In the genomic region with DNA sequence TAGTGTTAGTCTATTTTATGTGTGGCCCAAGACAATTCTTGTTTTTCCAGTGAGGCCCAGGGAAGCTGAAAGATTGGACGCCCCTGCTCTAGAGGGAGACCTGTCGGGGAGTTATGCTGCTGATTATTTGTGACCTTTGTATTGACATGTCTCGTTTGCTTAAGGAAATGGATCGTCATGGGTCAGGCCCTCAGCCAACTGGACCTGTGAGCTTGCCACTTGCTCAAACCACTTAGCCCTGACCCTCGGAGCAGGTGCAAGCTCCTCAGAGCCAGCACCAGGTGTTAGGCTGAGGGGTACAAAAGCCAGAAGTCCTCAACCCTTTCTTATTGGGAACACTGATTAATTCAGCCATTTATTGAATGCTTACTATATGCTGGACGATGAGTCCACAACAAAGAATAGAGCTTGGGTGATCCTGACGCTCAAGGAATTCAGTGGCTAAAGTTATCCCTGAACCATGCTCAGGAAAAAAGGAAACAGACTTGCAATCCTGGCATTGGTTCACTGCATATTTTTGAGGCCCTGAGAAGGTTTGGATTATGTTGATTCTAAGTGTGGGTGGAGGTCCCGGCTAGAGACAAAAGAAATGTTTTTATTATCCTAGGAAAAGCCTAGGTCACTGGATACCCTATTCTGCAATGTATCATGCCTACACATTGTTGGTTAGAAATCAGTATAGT, we compare ENCODE assay signal across 18 cellular contexts. TPM values are rescaled to one million over a fixed set of nuclear protein-coding genes. Genes with fewer than 3 reads are reported as not detected.
DNase-seq lines count a peak whose midpoint lies in the region; ATAC-seq and TF ChIP-seq lines count a peak whose summit lies in the region.
"Had no signal": no experiment of that assay in that cellular context is flagged by ENCODE, and none has a peak within 500 bp of the region (broad histone marks: within the 10 kb centered on the region; RNA-seq: fewer than 3 reads in every experiment).

No MANE protein-coding gene starts in this region.

- DNase-seq in right atrium auricular region (ENCODE audit: low spot score) (no peak), cardiac septum (ENCODE audit: low spot score) (no peak), dorsolateral prefrontal cortex (no peak), prostate gland (ENCODE audit: low spot score) (no peak), PC-9 (no peak)
- DNase-seq in stimulated activated naive CD4-positive, alpha-beta T cell (lab: John Stamatoyannopoulos, UW), result no peak
- DNase-seq: ACHN; activated CD4-positive, CD25-positive, alpha-beta regulatory T cell treated with anti-CD3 and anti-CD28 coated beads, Interleukin-2, amount 50 U/mL, for 72 hours; activated naive CD4-positive, alpha-beta T cell treated with Interleukin-2 at 50 U/mL for 16 hours; CD4-positive, alpha-beta T cell; NCI-H1694 treated with DMSO at 0.1 percent for 48 hours; NCI-H82; stimulated activated CD4-positive, alpha-beta T cell treated with anti-CD3 and anti-CD28 coated beads, Interleukin-2, amount 100 ng/mL, for 48 hours; testis had no signal

- no peaks in the 10 kb centered on the region for H3K27me3 ChIP-seq in right atrium auricular region
- no peaks in the 10 kb centered on the region for H3K27me3 ChIP-seq in dorsolateral prefrontal cortex
- H3K27me3 ChIP-seq in prostate gland (replicated peaks; ENCODE audit: insufficient read depth), result no peaks in the 10 kb centered on the region
- H3K27me3 ChIP-seq in PC-9 (ENCODE audit: insufficient read depth, low read depth), result no peaks in the 10 kb centered on the region
- H3K27me3 ChIP-seq: right lobe of liver, testis had no signal

- no peaks in the 10 kb centered on the region for H3K9me2 ChIP-seq in PC-9 (ENCODE audit: insufficient read depth)

- intact Hi-C loops in cardiac septum (cut with DNase I) (no loop called here), dorsolateral prefrontal cortex (cut with DNase I) (no loop called here), prostate gland (cut with DNase I) (loop anchor here (10.0 kb wide), 1 partner anchor 451 kb away; no protein-coding TSS in a partner anchor), PC-9 (cut with micrococcal nuclease; ENCODE audit: unreplicated experiment) (loop anchor here (5.0 kb wide), 1 partner anchor 223 kb away; no protein-coding TSS in a partner anchor)

- ATAC-seq in HG02884 (IDR thresholded peaks at IDR 0.05; ENCODE audit: unreplicated experiment), result no peak
- no peak for ATAC-seq in GM18861 (IDR thresholded peaks at IDR 0.05; ENCODE audit: unreplicated experiment)
- ATAC-seq: GM23338 had no signal

- H3K4me3 ChIP-seq in right atrium auricular region (no peak overlapping the region), dorsolateral prefrontal cortex (no peak overlapping the region), prostate gland (no peak overlapping the region), PC-9 (no peak overlapping the region)
- H3K4me3 ChIP-seq: GM23338, right lobe of liver, testis had no signal

- no peak for TF ChIP-seq POLR2A in prostate gland (IDR thresholded peaks at IDR 0.05)

- WGBS in prostate gland, result 63% methylated on average over 8 of the region's 8 CpGs

- no TSS peak for BruUV-seq in PC-9 (replicated peaks; lab: Mats Ljungman, UMichigan)

- CTCF ChIA-PET in PC-9 (lab: Charles Lee), result no interaction called here

- no peaks in the 10 kb centered on the region for H4K20me1 ChIP-seq in PC-9 (ENCODE audit: insufficient read depth)

- no peaks in the 10 kb centered on the region for H3K36me3 ChIP-seq in right atrium auricular region
- H3K36me3 ChIP-seq in prostate gland, result no peaks in the 10 kb centered on the region
- peaks cover 18% of the 10 kb centered on the region; the same call in 1 of the 2 replicates for H3K36me3 ChIP-seq in PC-9 (ENCODE audit: low read depth)
- H3K36me3 ChIP-seq: right lobe of liver had no signal

- H2AFZ ChIP-seq in PC-9, result no peak overlapping the region
- H2AFZ ChIP-seq: GM23338 had no signal

- H3K4me1 ChIP-seq in right atrium auricular region, result peaks cover 0 to 19% of the 10 kb centered on the region in 2 donors
- H3K4me1 ChIP-seq in prostate gland (replicated peaks), result no peaks in the 10 kb centered on the region
- no peaks in the 10 kb centered on the region for H3K4me1 ChIP-seq in PC-9 (replicated peaks; ENCODE audit: insufficient read depth)
- H3K4me1 ChIP-seq: right lobe of liver, testis had no signal

- H3K4me2 ChIP-seq in PC-9, result no peak overlapping the region
- H3K4me2 ChIP-seq: GM23338 had no signal

- H3K9me3 ChIP-seq in right atrium auricular region (no peaks in the 10 kb centered on the region), prostate gland (no peaks in the 10 kb centered on the region), PC-9 (ENCODE audit: insufficient read depth, low read depth) (no peaks in the 10 kb centered on the region)
- H3K9me3 ChIP-seq: right lobe of liver, testis had no signal

- POLR2A ChIA-PET in PC-9 (lab: Charles Lee; ENCODE audit: unreplicated experiment), result interaction anchor here (0.6 to 0.7 kb wide), 2 partner anchors 8 to 56 kb away, joined by 3 to 4 read pairs; no protein-coding TSS in a partner anchor

- peak overlapping the region; percentile 44 to 54 for H3K27ac ChIP-seq in right atrium auricular region
- H3K27ac ChIP-seq in dorsolateral prefrontal cortex, result peak overlapping the region in 38 of 59 donors; percentile 5 to 73 (median 38)
- H3K27ac ChIP-seq in prostate gland, result peak overlapping the region; percentile 8 to 20
- H3K27ac ChIP-seq in PC-9, result no peak overlapping the region
- H3K27ac ChIP-seq: right lobe of liver, testis had no signal

- H3F3A ChIP-seq in PC-9 (ENCODE audit: insufficient read depth, low read depth), result peaks cover 6% of the 10 kb centered on the region; the same call in 1 of the 2 replicates

- H3K79me2 ChIP-seq in PC-9 (ENCODE audit: low read depth), result peaks cover 72% of the 10 kb centered on the region

- no peak for TF ChIP-seq CTCF in right atrium auricular region (IDR thresholded peaks at IDR 0.05)
- TF ChIP-seq CTCF in dorsolateral prefrontal cortex (IDR thresholded peaks at IDR 0.05 in 54 of 56, conservative IDR thresholded peaks at IDR 0.05 in 2 of 56; ENCODE audit: low read depth in 1 of 56, partially characterized antibody in 56 of 56), result no peak
- TF ChIP-seq CTCF in prostate gland (IDR thresholded peaks at IDR 0.05), result no peak
- TF ChIP-seq CTCF in PC-9 (conservative IDR thresholded peaks at IDR 0.05), result no peak

RNA-seq across cellular contexts. Expression of a gene that starts 19.0 kb away (rescaled TPM):
- total RNA-seq in right atrium auricular region, result 1 to 10 TPM; 4.3 to 8.7 TPM
- total RNA-seq in cardiac septum, result 40.5 TPM
- total RNA-seq in dorsolateral prefrontal cortex, result 10 to 100 TPM; 15.0 to 77.8 (median 33.8) TPM
- total RNA-seq in prostate gland, result 1 to 10 TPM; 7.8 to 9.6 TPM
- total RNA-seq in PC-9 (2021), result 65.7 and 74.3 TPM in 2 replicates

Comparison
In these comparisons a context has a peak if more than half of its experiments do, and no peak if none do; other contexts are left out.
1. intact Hi-C loops: an anchor here in prostate gland (10.0 kb wide) and PC-9 (5.0 kb wide); none called in cardiac septum and dorsolateral prefrontal cortex.